Comparison of ENCODE assay signal across 1 cellular context in the genomic region with DNA sequence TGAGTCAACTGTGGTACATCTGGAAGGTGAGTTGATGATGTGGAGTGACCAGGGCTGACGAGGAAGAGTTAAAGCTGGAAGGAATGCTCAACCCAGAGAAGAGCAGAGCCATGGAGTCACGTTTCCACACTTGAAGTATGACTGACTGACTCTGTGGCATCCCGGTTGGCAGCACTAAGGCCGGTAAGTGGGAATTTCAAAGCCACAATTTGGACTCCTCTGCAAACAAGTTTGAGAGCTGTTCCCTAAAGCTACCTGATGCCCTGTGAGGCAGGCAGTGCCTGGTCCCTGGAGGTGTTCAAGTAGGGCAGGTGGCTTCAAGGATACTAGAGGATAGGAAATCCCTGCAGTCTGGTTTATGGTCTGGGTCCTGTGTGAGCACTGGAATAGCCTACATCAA.
TF ChIP-seq lines count a peak whose summit lies in the region.

No MANE protein-coding gene starts in this region.

TF ChIP-seq in GM23338, 12 proteins besides CTCF, POLR2A, EP300 and RAD21 (continued from another document):
- TF ChIP-seq, protein P1, sequence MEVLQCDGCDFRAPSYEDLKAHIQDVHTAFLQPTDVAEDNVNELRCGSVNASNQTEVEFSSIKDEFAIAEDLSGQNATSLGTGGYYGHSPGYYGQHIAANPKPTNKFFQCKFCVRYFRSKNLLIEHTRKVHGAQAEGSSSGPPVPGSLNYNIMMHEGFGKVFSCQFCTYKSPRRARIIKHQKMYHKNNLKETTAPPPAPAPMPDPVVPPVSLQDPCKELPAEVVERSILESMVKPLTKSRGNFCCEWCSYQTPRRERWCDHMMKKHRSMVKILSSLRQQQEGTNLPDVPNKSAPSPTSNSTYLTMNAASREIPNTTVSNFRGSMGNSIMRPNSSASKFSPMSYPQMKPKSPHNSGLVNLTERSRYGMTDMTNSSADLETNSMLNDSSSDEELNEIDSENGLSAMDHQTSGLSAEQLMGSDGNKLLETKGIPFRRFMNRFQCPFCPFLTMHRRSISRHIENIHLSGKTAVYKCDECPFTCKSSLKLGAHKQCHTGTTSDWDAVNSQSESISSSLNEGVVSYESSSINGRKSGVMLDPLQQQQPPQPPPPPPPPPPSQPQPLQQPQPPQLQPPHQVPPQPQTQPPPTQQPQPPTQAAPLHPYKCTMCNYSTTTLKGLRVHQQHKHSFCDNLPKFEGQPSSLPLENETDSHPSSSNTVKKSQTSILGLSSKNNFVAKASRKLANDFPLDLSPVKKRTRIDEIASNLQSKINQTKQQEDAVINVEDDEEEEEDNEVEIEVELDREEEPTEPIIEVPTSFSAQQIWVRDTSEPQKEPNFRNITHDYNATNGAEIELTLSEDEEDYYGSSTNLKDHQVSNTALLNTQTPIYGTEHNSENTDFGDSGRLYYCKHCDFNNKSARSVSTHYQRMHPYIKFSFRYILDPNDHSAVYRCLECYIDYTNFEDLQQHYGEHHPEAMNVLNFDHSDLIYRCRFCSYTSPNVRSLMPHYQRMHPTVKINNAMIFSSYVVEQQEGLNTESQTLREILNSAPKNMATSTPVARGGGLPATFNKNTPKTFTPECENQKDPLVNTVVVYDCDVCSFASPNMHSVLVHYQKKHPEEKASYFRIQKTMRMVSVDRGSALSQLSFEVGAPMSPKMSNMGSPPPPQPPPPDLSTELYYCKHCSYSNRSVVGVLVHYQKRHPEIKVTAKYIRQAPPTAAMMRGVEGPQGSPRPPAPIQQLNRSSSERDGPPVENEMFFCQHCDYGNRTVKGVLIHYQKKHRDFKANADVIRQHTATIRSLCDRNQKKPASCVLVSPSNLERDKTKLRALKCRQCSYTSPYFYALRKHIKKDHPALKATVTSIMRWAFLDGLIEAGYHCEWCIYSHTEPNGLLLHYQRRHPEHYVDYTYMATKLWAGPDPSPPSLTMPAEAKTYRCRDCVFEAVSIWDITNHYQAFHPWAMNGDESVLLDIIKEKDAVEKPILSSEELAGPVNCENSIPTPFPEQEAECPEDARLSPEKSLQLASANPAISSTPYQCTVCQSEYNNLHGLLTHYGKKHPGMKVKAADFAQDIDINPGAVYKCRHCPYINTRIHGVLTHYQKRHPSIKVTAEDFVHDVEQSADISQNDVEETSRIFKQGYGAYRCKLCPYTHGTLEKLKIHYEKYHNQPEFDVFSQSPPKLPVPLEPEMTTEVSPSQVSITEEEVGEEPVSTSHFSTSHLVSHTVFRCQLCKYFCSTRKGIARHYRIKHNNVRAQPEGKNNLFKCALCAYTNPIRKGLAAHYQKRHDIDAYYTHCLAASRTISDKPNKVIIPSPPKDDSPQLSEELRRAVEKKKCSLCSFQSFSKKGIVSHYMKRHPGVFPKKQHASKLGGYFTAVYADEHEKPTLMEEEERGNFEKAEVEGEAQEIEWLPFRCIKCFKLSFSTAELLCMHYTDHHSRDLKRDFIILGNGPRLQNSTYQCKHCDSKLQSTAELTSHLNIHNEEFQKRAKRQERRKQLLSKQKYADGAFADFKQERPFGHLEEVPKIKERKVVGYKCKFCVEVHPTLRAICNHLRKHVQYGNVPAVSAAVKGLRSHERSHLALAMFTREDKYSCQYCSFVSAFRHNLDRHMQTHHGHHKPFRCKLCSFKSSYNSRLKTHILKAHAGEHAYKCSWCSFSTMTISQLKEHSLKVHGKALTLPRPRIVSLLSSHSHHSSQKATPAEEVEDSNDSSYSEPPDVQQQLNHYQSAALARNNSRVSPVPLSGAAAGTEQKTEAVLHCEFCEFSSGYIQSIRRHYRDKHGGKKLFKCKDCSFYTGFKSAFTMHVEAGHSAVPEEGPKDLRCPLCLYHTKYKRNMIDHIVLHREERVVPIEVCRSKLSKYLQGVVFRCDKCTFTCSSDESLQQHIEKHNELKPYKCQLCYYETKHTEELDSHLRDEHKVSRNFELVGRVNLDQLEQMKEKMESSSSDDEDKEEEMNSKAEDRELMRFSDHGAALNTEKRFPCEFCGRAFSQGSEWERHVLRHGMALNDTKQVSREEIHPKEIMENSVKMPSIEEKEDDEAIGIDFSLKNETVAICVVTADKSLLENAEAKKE (CRISPR knock-in tag; IDR thresholded peaks at IDR 0.05), result no peak
- TF ChIP-seq EZH2 (IDR thresholded peaks at IDR 0.05; ENCODE audit: low read depth, unreplicated experiment) (no peak), CREB1 (CRISPR knock-in tag; IDR thresholded peaks at IDR 0.05; ENCODE audit: low read depth) (no peak), POLR2AphosphoS5 (IDR thresholded peaks at IDR 0.05; ENCODE audit: low read depth) (no peak)
- TF ChIP-seq, protein P2, sequence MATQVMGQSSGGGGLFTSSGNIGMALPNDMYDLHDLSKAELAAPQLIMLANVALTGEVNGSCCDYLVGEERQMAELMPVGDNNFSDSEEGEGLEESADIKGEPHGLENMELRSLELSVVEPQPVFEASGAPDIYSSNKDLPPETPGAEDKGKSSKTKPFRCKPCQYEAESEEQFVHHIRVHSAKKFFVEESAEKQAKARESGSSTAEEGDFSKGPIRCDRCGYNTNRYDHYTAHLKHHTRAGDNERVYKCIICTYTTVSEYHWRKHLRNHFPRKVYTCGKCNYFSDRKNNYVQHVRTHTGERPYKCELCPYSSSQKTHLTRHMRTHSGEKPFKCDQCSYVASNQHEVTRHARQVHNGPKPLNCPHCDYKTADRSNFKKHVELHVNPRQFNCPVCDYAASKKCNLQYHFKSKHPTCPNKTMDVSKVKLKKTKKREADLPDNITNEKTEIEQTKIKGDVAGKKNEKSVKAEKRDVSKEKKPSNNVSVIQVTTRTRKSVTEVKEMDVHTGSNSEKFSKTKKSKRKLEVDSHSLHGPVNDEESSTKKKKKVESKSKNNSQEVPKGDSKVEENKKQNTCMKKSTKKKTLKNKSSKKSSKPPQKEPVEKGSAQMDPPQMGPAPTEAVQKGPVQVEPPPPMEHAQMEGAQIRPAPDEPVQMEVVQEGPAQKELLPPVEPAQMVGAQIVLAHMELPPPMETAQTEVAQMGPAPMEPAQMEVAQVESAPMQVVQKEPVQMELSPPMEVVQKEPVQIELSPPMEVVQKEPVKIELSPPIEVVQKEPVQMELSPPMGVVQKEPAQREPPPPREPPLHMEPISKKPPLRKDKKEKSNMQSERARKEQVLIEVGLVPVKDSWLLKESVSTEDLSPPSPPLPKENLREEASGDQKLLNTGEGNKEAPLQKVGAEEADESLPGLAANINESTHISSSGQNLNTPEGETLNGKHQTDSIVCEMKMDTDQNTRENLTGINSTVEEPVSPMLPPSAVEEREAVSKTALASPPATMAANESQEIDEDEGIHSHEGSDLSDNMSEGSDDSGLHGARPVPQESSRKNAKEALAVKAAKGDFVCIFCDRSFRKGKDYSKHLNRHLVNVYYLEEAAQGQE (IDR thresholded peaks at IDR 0.05; ENCODE audit: unreplicated experiment), result no peak
